15 cellular contexts compared by ENCODE assay signal in the genomic region with DNA sequence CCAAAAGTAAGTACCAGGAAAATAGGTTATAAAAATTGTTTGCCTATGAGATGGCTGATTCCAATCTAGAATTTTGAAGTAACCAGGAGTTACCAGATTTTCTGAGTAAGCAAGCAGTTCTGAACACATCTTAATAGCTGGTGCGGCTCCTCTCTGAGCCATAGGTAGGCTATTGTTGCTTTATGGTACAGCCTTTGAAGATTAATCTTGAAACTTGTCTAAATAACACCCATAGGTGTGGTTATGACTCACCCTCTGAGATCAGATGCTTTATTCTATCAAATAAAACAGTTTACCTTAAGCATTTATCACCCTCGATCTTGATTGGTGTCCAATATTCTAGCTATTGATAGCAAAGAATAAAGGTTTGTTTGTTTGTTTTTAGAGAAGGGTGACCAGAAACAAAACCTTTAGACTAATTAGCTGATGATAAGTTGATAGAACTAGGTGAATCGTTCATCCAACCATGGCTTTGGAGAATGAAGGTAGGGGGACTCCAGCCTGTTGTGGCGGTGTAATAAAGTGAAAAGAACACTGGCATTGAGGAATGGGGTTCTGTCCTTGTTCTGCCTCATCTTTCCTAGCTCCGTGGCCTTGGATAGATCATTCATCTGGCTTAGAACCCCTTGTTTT.
A peak's percentile ranks its signal among the peaks of the same experiment; 100 is the strongest.
DNase-seq lines count a peak whose midpoint lies in the region; ATAC-seq lines count a peak whose summit lies in the region.
"Had no signal": no experiment of that assay in that cellular context is flagged by ENCODE, and none has a peak within 500 bp of the region (broad histone marks: within the 10 kb centered on the region; RNA-seq: fewer than 3 reads in every experiment).

No MANE protein-coding gene starts in this region.

- H3K27ac ChIP-seq in epithelial cell of prostate: peak overlapping the region; percentile 25
- H3K27ac ChIP-seq: adrenal gland had no signal

- peak; percentile 99 to 100 for ATAC-seq in activated CD4-positive, CD25-positive, alpha-beta regulatory T cell treated with anti-CD3 and anti-CD28 coated beads, Interleukin-2, amount 50 U/mL, for 24 hours
- peak; percentile 78 for ATAC-seq in GM21390 (IDR thresholded peaks at IDR 0.05; ENCODE audit: unreplicated experiment)
- ATAC-seq in HG03378 (IDR thresholded peaks at IDR 0.05; ENCODE audit: unreplicated experiment): peak; percentile 95
- ATAC-seq in HG03457 (IDR thresholded peaks at IDR 0.05; ENCODE audit: unreplicated experiment): no peak

- no peak for DNase-seq in activated CD4-positive, CD25-positive, alpha-beta regulatory T cell (lab: John Stamatoyannopoulos, UW)
- DNase-seq in epithelial cell of prostate (ENCODE audit: low read depth, low spot score) (peak; percentile 37), NCI-H2029 treated with DMSO at 0.1 percent for 48 hours (lab: John Stamatoyannopoulos, UW) (no peak), DMS153 (lab: John Stamatoyannopoulos, UW) (no peak)
- DNase-seq: 8988T; activated CD4-positive, CD25-positive, alpha-beta regulatory T cell treated with anti-CD3 and anti-CD28 coated beads, Interleukin-2, amount 50 U/mL, for 72 hours; adrenal gland; midbrain; NCI-H446; Right ventricle myocardium superior; trophoblast cell had no signal
